Comparison of ENCODE assay signal across 8 cellular contexts in genomic region chr5:90528704-90529233, GRCh38. TPM values are rescaled to one million over a fixed set of nuclear protein-coding genes. Genes with fewer than 3 reads are reported as not detected.
DNase-seq lines count a peak whose midpoint lies in the region; ATAC-seq and TF ChIP-seq lines count a peak whose summit lies in the region.

No MANE protein-coding gene starts in this region.

- peaks cover 7% of the 10 kb centered on the region for H3K27me3 Mint-ChIP-seq in IgD-negative memory B cell
- peaks cover 17% of the 10 kb centered on the region for H3K27me3 Mint-ChIP-seq in activated T-helper 1 cell treated with anti-CD3 and anti-CD28 coated beads, Interleukin-12 subunit alpha, Interleukin-12 subunit beta, Interleukin-2, Interleukin-4 antibody, amounts not matched to agents 30 ng/mL and 10 ng/mL and 1 ng/mL, durations not matched to agents 14 hours and 24 hours and 36 hours (ENCODE audit: insufficient read depth)
- H3K27me3 Mint-ChIP-seq in glutamatergic neuron (ENCODE audit: unreplicated experiment): peaks cover 4% of the 10 kb centered on the region

- peak; percentile 17 for DNase-seq in Ammon's horn (ENCODE audit: low spot score)
- DNase-seq in activated T-helper 1 cell treated with anti-CD3 and anti-CD28 coated beads, Interleukin-12 subunit alpha, Interleukin-12 subunit beta, Interleukin-2, Interleukin-4 antibody, amounts not matched to agents 30 ng/mL and 10 ng/mL and 1 ng/mL, durations not matched to agents 14 hours and 24 hours and 36 hours (ENCODE audit: low spot score): peak; percentile 12
- no peak for DNase-seq in glutamatergic neuron
- peak; percentile 19 for DNase-seq in renal cortical epithelial cell (ENCODE audit: low read depth)
- DNase-seq in NCI-H1092 (lab: John Stamatoyannopoulos, UW): no peak

- no peaks in the 10 kb centered on the region for H3K9me3 Mint-ChIP-seq in IgD-negative memory B cell
- no peaks in the 10 kb centered on the region for H3K9me3 Mint-ChIP-seq in activated T-helper 1 cell treated with anti-CD3 and anti-CD28 coated beads, Interleukin-12 subunit alpha, Interleukin-12 subunit beta, Interleukin-2, Interleukin-4 antibody, amounts not matched to agents 30 ng/mL and 10 ng/mL and 1 ng/mL, durations not matched to agents 14 hours and 24 hours and 36 hours
- peaks cover 3% of the 10 kb centered on the region for H3K9me3 Mint-ChIP-seq in glutamatergic neuron (ENCODE audit: unreplicated experiment)

- H3K4me1 Mint-ChIP-seq in IgD-negative memory B cell: peaks cover 15 to 29% (median 27%) of the 10 kb centered on the region in 3 donors
- H3K4me1 Mint-ChIP-seq in activated T-helper 1 cell treated with anti-CD3 and anti-CD28 coated beads, Interleukin-12 subunit alpha, Interleukin-12 subunit beta, Interleukin-2, Interleukin-4 antibody, amounts not matched to agents 30 ng/mL and 10 ng/mL and 1 ng/mL, durations not matched to agents 14 hours and 24 hours and 36 hours (ENCODE audit: low read depth): peaks cover 42% of the 10 kb centered on the region
- no peaks in the 10 kb centered on the region for H3K4me1 Mint-ChIP-seq in glutamatergic neuron (ENCODE audit: low read depth, unreplicated experiment)

- TF ChIP-seq CTCF in glutamatergic neuron (IDR thresholded peaks at IDR 0.05; ENCODE audit: partially characterized antibody, unreplicated experiment): no peak

- peak overlapping the region; percentile 92 to 100 (median 100) for H3K4me3 Mint-ChIP-seq in IgD-negative memory B cell
- H3K4me3 Mint-ChIP-seq in activated T-helper 1 cell treated with anti-CD3 and anti-CD28 coated beads, Interleukin-12 subunit alpha, Interleukin-12 subunit beta, Interleukin-2, Interleukin-4 antibody, amounts not matched to agents 30 ng/mL and 10 ng/mL and 1 ng/mL, durations not matched to agents 14 hours and 24 hours and 36 hours: peak overlapping the region; percentile 99
- H3K4me3 Mint-ChIP-seq in glutamatergic neuron (ENCODE audit: unreplicated experiment): peak overlapping the region; percentile 86

- H3K36me3 Mint-ChIP-seq in IgD-negative memory B cell (no peaks in the 10 kb centered on the region), glutamatergic neuron (ENCODE audit: unreplicated experiment) (no peaks in the 10 kb centered on the region)
- peaks cover 15% of the 10 kb centered on the region for H3K36me3 Mint-ChIP-seq in activated T-helper 1 cell treated with anti-CD3 and anti-CD28 coated beads, Interleukin-12 subunit alpha, Interleukin-12 subunit beta, Interleukin-2, Interleukin-4 antibody, amounts not matched to agents 30 ng/mL and 10 ng/mL and 1 ng/mL, durations not matched to agents 14 hours and 24 hours and 36 hours (ENCODE audit: low read depth)

- intact Hi-C loops in activated T-helper 1 cell treated with anti-CD3 and anti-CD28 coated beads, Interleukin-12 subunit alpha, Interleukin-12 subunit beta, Interleukin-2, Interleukin-4 antibody, amounts not matched to agents 30 ng/mL and 10 ng/mL and 1 ng/mL, durations not matched to agents 14 hours and 24 hours and 36 hours (cut with micrococcal nuclease): loop anchor here (1.0 to 10.0 kb wide), 5 partner anchors 54 to 1801 kb away; partner anchors contain the start of genes CETN3, MBLAC2 and POLR3G

- H3K27ac Mint-ChIP-seq in IgD-negative memory B cell: peak overlapping the region; percentile 93 to 99 (median 98)
- peak overlapping the region; percentile 79 for H3K27ac Mint-ChIP-seq in activated T-helper 1 cell treated with anti-CD3 and anti-CD28 coated beads, Interleukin-12 subunit alpha, Interleukin-12 subunit beta, Interleukin-2, Interleukin-4 antibody, amounts not matched to agents 30 ng/mL and 10 ng/mL and 1 ng/mL, durations not matched to agents 14 hours and 24 hours and 36 hours
- H3K27ac Mint-ChIP-seq in glutamatergic neuron (ENCODE audit: unreplicated experiment): peak overlapping the region; percentile 13

- ATAC-seq in GM18867 (IDR thresholded peaks at IDR 0.05; ENCODE audit: unreplicated experiment) (peak; percentile 9), GM18868 (IDR thresholded peaks at IDR 0.05; ENCODE audit: unreplicated experiment) (no peak)

RNA-seq across cellular contexts. Expression of gene LYSMD3, which starts 0.6 kb away (rescaled TPM):
- 8.2 TPM for polyA plus RNA-seq in IgD-negative memory B cell
- total RNA-seq in activated T-helper 1 cell treated with anti-CD3 and anti-CD28 coated beads, Interleukin-12 subunit alpha, Interleukin-12 subunit beta, Interleukin-2, Interleukin-4 antibody, amounts not matched to agents 30 ng/mL and 10 ng/mL and 1 ng/mL, durations not matched to agents 14 hours and 24 hours and 36 hours: 12.3 and 13.6 TPM in 2 replicates
- total RNA-seq in glutamatergic neuron (ENCODE audit: unreplicated experiment) (7.8 TPM), renal cortical epithelial cell (24.5 and 28.3 TPM in 2 replicates)

RNA-seq across cellular contexts. Expression of gene ADGRV1, which starts 29.8 kb away (rescaled TPM):
- not detected for polyA plus RNA-seq in IgD-negative memory B cell
- 0.05 TPM in 2 replicates for total RNA-seq in activated T-helper 1 cell treated with anti-CD3 and anti-CD28 coated beads, Interleukin-12 subunit alpha, Interleukin-12 subunit beta, Interleukin-2, Interleukin-4 antibody, amounts not matched to agents 30 ng/mL and 10 ng/mL and 1 ng/mL, durations not matched to agents 14 hours and 24 hours and 36 hours
- total RNA-seq in glutamatergic neuron (ENCODE audit: unreplicated experiment): 18.2 TPM
- total RNA-seq in renal cortical epithelial cell: 0.35 and 0.55 TPM in 2 replicates

RNA-seq across cellular contexts. Expression of gene POLR3G, which starts 54.1 kb away (rescaled TPM):
- 2.8 TPM for polyA plus RNA-seq in IgD-negative memory B cell
- total RNA-seq in activated T-helper 1 cell treated with anti-CD3 and anti-CD28 coated beads, Interleukin-12 subunit alpha, Interleukin-12 subunit beta, Interleukin-2, Interleukin-4 antibody, amounts not matched to agents 30 ng/mL and 10 ng/mL and 1 ng/mL, durations not matched to agents 14 hours and 24 hours and 36 hours: 18.4 and 22.1 TPM in 2 replicates
- total RNA-seq in glutamatergic neuron (ENCODE audit: unreplicated experiment) (3.9 TPM), renal cortical epithelial cell (2.7 and 10.8 TPM in 2 replicates)

RNA-seq across cellular contexts. Expression of gene MBLAC2, which starts 54.2 kb away (rescaled TPM):
- 3.7 TPM for polyA plus RNA-seq in IgD-negative memory B cell
- 5.0 and 5.7 TPM in 2 replicates for total RNA-seq in activated T-helper 1 cell treated with anti-CD3 and anti-CD28 coated beads, Interleukin-12 subunit alpha, Interleukin-12 subunit beta, Interleukin-2, Interleukin-4 antibody, amounts not matched to agents 30 ng/mL and 10 ng/mL and 1 ng/mL, durations not matched to agents 14 hours and 24 hours and 36 hours
- total RNA-seq in glutamatergic neuron (ENCODE audit: unreplicated experiment) (2.6 TPM), renal cortical epithelial cell (4.2 and 5.6 TPM in 2 replicates)

Comparison
In these comparisons a context has a peak if more than half of its experiments do, and no peak if none do; other contexts are left out.
1. DNase-seq: peak in Ammon's horn (single experiment), activated T-helper 1 cell treated with anti-CD3 and anti-CD28 coated beads, Interleukin-12 subunit alpha, Interleukin-12 subunit beta, Interleukin-2, Interleukin-4 antibody, amounts not matched to agents 30 ng/mL and 10 ng/mL and 1 ng/mL, durations not matched to agents 14 hours and 24 hours and 36 hours (single experiment) and renal cortical epithelial cell (single experiment); none in glutamatergic neuron (single experiment) and NCI-H1092 (single experiment).
2. H3K27ac Mint-ChIP-seq: peak in every context shown above with its lines; median percentile 98 in IgD-negative memory B cell; 79 in activated T-helper 1 cell treated with anti-CD3 and anti-CD28 coated beads, Interleukin-12 subunit alpha, Interleukin-12 subunit beta, Interleukin-2, Interleukin-4 antibody, amounts not matched to agents 30 ng/mL and 10 ng/mL and 1 ng/mL, durations not matched to agents 14 hours and 24 hours and 36 hours; 13 in glutamatergic neuron.
3. RNA of gene ADGRV1, which starts 29.8 kb away (total RNA-seq): 18.2 TPM in glutamatergic neuron (single experiment); 0.35 to 0.55 TPM in renal cortical epithelial cell and 0.05 TPM in activated T-helper 1 cell treated with anti-CD3 and anti-CD28 coated beads, Interleukin-12 subunit alpha, Interleukin-12 subunit beta, Interleukin-2, Interleukin-4 antibody, amounts not matched to agents 30 ng/mL and 10 ng/mL and 1 ng/mL, durations not matched to agents 14 hours and 24 hours and 36 hours; every median in the first group is over 10 times any median in the second.
4. Peak in every context shown above with its lines, with median percentiles within 50 percentile points of each other: H3K4me3 Mint-ChIP-seq.